9 cellular contexts compared by ENCODE assay signal in genomic region chr13:112931028-112931934, GRCh38. TPM values are rescaled to one million over a fixed set of nuclear protein-coding genes. Genes with fewer than 3 reads are reported as not detected.
A peak's percentile ranks its signal among the peaks of the same experiment; 100 is the strongest.
DNase-seq lines count a peak whose midpoint lies in the region; ATAC-seq, FAIRE-seq and TF ChIP-seq lines count a peak whose summit lies in the region.
"Had no signal": no experiment of that assay in that cellular context is flagged by ENCODE, and none has a peak within 500 bp of the region (broad histone marks: within the 10 kb centered on the region; RNA-seq: fewer than 3 reads in every experiment).

No MANE protein-coding gene starts in this region.

- peak; percentile 84 to 94; a peak in 5 of 6 replicates for ATAC-seq in A549
- no peak for ATAC-seq in activated CD8-positive, alpha-beta T cell treated with anti-CD3 and anti-CD28 coated beads for 36 hours

- CTCF ChIA-PET in A549 (lab: Yijun Ruan, JAX), result interaction anchor here (0.6 to 1.8 kb wide), 7 partner anchors 11 to 1803 kb away, joined by 3 to 6 read pairs (median 4); no protein-coding TSS in a partner anchor
- CTCF ChIA-PET in activated CD8-positive, alpha-beta T cell treated with anti-CD3 and anti-CD28 coated beads for 36 hours (lab: Charles Lee), result interaction anchor here (1.6 kb wide), 1 partner anchor 12 kb away, joined by 7 read pairs; no protein-coding TSS in a partner anchor

- H3K4me3 ChIP-seq in A549, result no peak overlapping the region

- H3K4me1 ChIP-seq in A549, result no peaks in the 10 kb centered on the region

- TF ChIP-seq RAD21 in A549 (conservative IDR thresholded peaks at IDR 0.05 in 1 of 2, IDR thresholded peaks at IDR 0.05 in 1 of 2), result peak in 1 of 2 experiments; percentile 23; a peak in 2 of 5 replicates

- no peak for FAIRE-seq in A549 (lab: Jason Lieb, UNC)

- no peaks in the 10 kb centered on the region for H3K9me3 Mint-ChIP-seq in activated CD8-positive, alpha-beta T cell treated with anti-CD3 and anti-CD28 coated beads for 36 hours
- H3K9me3 Mint-ChIP-seq in activated T-helper 1 cell treated with anti-CD3 and anti-CD28 coated beads, Interleukin-12 subunit alpha, Interleukin-12 subunit beta, Interleukin-2, Interleukin-4 antibody, amounts not matched to agents 30 ng/mL and 10 ng/mL and 1 ng/mL, durations not matched to agents 14 hours and 24 hours and 36 hours, result no peaks in the 10 kb centered on the region
- H3K9me3 Mint-ChIP-seq: activated naive CD4-positive, alpha-beta T cell treated with anti-CD3 and anti-CD28 coated beads, Interleukin-2, amount 50 U/mL, for 72 hours had no signal

- DNase-seq in A549 (ENCODE audit: low read depth in 1 of 2, low spot score in 1 of 2) (peak; percentile 45 to 50), H4 (ENCODE audit: low spot score) (peak; percentile 77), NCI-H2196 treated with DMSO at 0.1 percent for 48 hours (lab: John Stamatoyannopoulos, UW; ENCODE audit: unreplicated experiment) (peak; percentile 42), T47D (ENCODE audit: low read depth in 1 of 2, low spot score in 1 of 2) (peak; percentile 79 to 83), kidney tubule cell (ENCODE audit: low spot score) (peak; percentile 81), SKM-1 (lab: John Stamatoyannopoulos, UW; ENCODE audit: unreplicated experiment) (no peak)
- DNase-seq in activated CD8-positive, alpha-beta T cell treated with anti-CD3 and anti-CD28 coated beads for 36 hours, result no peak
- no peak for DNase-seq in activated T-helper 1 cell treated with anti-CD3 and anti-CD28 coated beads, Interleukin-12 subunit alpha, Interleukin-12 subunit beta, Interleukin-2, Interleukin-4 antibody, amounts not matched to agents 30 ng/mL and 10 ng/mL and 1 ng/mL, durations not matched to agents 14 hours and 24 hours and 36 hours (ENCODE audit: low spot score)

- H3K4me3 Mint-ChIP-seq in activated CD8-positive, alpha-beta T cell treated with anti-CD3 and anti-CD28 coated beads for 36 hours, result no peak overlapping the region
- no peak overlapping the region for H3K4me3 Mint-ChIP-seq in activated T-helper 1 cell treated with anti-CD3 and anti-CD28 coated beads, Interleukin-12 subunit alpha, Interleukin-12 subunit beta, Interleukin-2, Interleukin-4 antibody, amounts not matched to agents 30 ng/mL and 10 ng/mL and 1 ng/mL, durations not matched to agents 14 hours and 24 hours and 36 hours

- H3K4me1 Mint-ChIP-seq in activated CD8-positive, alpha-beta T cell treated with anti-CD3 and anti-CD28 coated beads for 36 hours (ENCODE audit: low read depth), result peaks cover 3% of the 10 kb centered on the region
- no peaks in the 10 kb centered on the region for H3K4me1 Mint-ChIP-seq in activated T-helper 1 cell treated with anti-CD3 and anti-CD28 coated beads, Interleukin-12 subunit alpha, Interleukin-12 subunit beta, Interleukin-2, Interleukin-4 antibody, amounts not matched to agents 30 ng/mL and 10 ng/mL and 1 ng/mL, durations not matched to agents 14 hours and 24 hours and 36 hours (ENCODE audit: low read depth)

- H3K27me3 Mint-ChIP-seq in activated CD8-positive, alpha-beta T cell treated with anti-CD3 and anti-CD28 coated beads for 36 hours, result peaks cover 34% of the 10 kb centered on the region
- H3K27me3 Mint-ChIP-seq in activated T-helper 1 cell treated with anti-CD3 and anti-CD28 coated beads, Interleukin-12 subunit alpha, Interleukin-12 subunit beta, Interleukin-2, Interleukin-4 antibody, amounts not matched to agents 30 ng/mL and 10 ng/mL and 1 ng/mL, durations not matched to agents 14 hours and 24 hours and 36 hours (ENCODE audit: insufficient read depth), result peaks cover 28% of the 10 kb centered on the region

- 67% methylated on average over 27 of the region's 32 CpGs for WGBS in A549 (ENCODE audit: missing lambda C conversion rate)

- H3K27ac ChIP-seq in A549, result no peak overlapping the region

- intact Hi-C loops in activated CD8-positive, alpha-beta T cell treated with anti-CD3 and anti-CD28 coated beads for 36 hours (cut with micrococcal nuclease), result no loop called here
- intact Hi-C loops in activated T-helper 1 cell treated with anti-CD3 and anti-CD28 coated beads, Interleukin-12 subunit alpha, Interleukin-12 subunit beta, Interleukin-2, Interleukin-4 antibody, amounts not matched to agents 30 ng/mL and 10 ng/mL and 1 ng/mL, durations not matched to agents 14 hours and 24 hours and 36 hours (cut with micrococcal nuclease), result no loop called here

- no peak for TF ChIP-seq EP300 in A549 (IDR thresholded peaks at IDR 0.05)

- POLR2A ChIA-PET in A549 (lab: Yijun Ruan, JAX), result no interaction called here
- POLR2A ChIA-PET in activated CD8-positive, alpha-beta T cell treated with anti-CD3 and anti-CD28 coated beads for 36 hours (lab: Charles Lee), result no interaction called here

- TF ChIP-seq CTCF in A549 (IDR thresholded peaks at IDR 0.05), result peak; percentile 33; the same call in 2 of the 3 replicates
- no peak for TF ChIP-seq CTCF in activated CD8-positive, alpha-beta T cell treated with anti-CD3 and anti-CD28 coated beads for 36 hours (IDR thresholded peaks at IDR 0.05)

- H3K9me3 ChIP-seq in A549, result no peaks in the 10 kb centered on the region

- no peak for TF ChIP-seq POLR2A in A549 (IDR thresholded peaks at IDR 0.05; ENCODE audit: low read length)

- no peaks in the 10 kb centered on the region for H3K36me3 Mint-ChIP-seq in activated CD8-positive, alpha-beta T cell treated with anti-CD3 and anti-CD28 coated beads for 36 hours (ENCODE audit: low read depth)
- H3K36me3 Mint-ChIP-seq in activated T-helper 1 cell treated with anti-CD3 and anti-CD28 coated beads, Interleukin-12 subunit alpha, Interleukin-12 subunit beta, Interleukin-2, Interleukin-4 antibody, amounts not matched to agents 30 ng/mL and 10 ng/mL and 1 ng/mL, durations not matched to agents 14 hours and 24 hours and 36 hours (ENCODE audit: low read depth), result no peaks in the 10 kb centered on the region
- H3K36me3 Mint-ChIP-seq: activated naive CD4-positive, alpha-beta T cell treated with anti-CD3 and anti-CD28 coated beads, Interleukin-2, amount 50 U/mL, for 72 hours had no signal

- no peak overlapping the region for H3K27ac Mint-ChIP-seq in activated CD8-positive, alpha-beta T cell treated with anti-CD3 and anti-CD28 coated beads for 36 hours
- no peak overlapping the region for H3K27ac Mint-ChIP-seq in activated T-helper 1 cell treated with anti-CD3 and anti-CD28 coated beads, Interleukin-12 subunit alpha, Interleukin-12 subunit beta, Interleukin-2, Interleukin-4 antibody, amounts not matched to agents 30 ng/mL and 10 ng/mL and 1 ng/mL, durations not matched to agents 14 hours and 24 hours and 36 hours

- H3K4me2 ChIP-seq in A549, result no peak overlapping the region

- in situ Hi-C loops in T47D (cut with HindIII; ENCODE audit: low pct_unique_long_range_greater_than_20kb, low sequenced_read_pairs), result no loop called here

TF ChIP-seq in A549, 52 proteins besides CTCF, POLR2A, EP300 and RAD21 (continues in another document):
- TF ChIP-seq ZNF302 (CRISPR knock-in tag; IDR thresholded peaks at IDR 0.05) (no peak), CBX2 (IDR thresholded peaks at IDR 0.05; ENCODE audit: borderline replicate concordance, low read depth) (no peak), EHMT2 (IDR thresholded peaks at IDR 0.05; ENCODE audit: low read depth) (no peak), PBX3 (IDR thresholded peaks at IDR 0.05) (no peak), PHF8 (IDR thresholded peaks at IDR 0.05; ENCODE audit: borderline replicate concordance, low read depth) (no peak), FOXS1 (CRISPR knock-in tag; IDR thresholded peaks at IDR 0.05) (no peak), RARB (CRISPR knock-in tag; IDR thresholded peaks at IDR 0.05) (no peak), TP53 (CRISPR knock-in tag; IDR thresholded peaks at IDR 0.05) (no peak), ZFP36 (IDR thresholded peaks at IDR 0.05; ENCODE audit: borderline replicate concordance, partially characterized antibody) (no peak), CHD4 (IDR thresholded peaks at IDR 0.05; ENCODE audit: borderline replicate concordance) (no peak), JUNB (IDR thresholded peaks at IDR 0.05) (no peak), CBX8 (IDR thresholded peaks at IDR 0.05) (no peak), ZSCAN20 (CRISPR knock-in tag; IDR thresholded peaks at IDR 0.05) (no peak), HEYL (CRISPR knock-in tag; IDR thresholded peaks at IDR 0.05) (no peak), BHLHE40 (IDR thresholded peaks at IDR 0.05; ENCODE audit: low read depth, low read length) (no peak), KDM1A (IDR thresholded peaks at IDR 0.05; ENCODE audit: low read depth) (no peak), USF2 (IDR thresholded peaks at IDR 0.05) (no peak)

RNA-seq across cellular contexts. Expression of gene MCF2L, which starts 37.7 kb away (rescaled TPM):
- 0.92 and 0.99 TPM in 2 replicates for polyA plus RNA-seq in A549 (2011; rRNA removed)
- polyA plus RNA-seq in A549 (2012; cell fraction: cytosol; rRNA removed), result 0.37 and 0.45 TPM in 2 replicates
- polyA plus RNA-seq in A549 (2012; cell fraction: nucleus; rRNA removed), result 0.93 and 1.3 TPM in 2 replicates
- polyA plus RNA-seq in A549 (2017; fragmentation: RNase III; extraction: RNeasy Plus Mini Kit Qiagen cat#74134 plus additional on column Dnase treatment), result 0.16 to 0.37 TPM (median 0.36 TPM) in 3 replicates
- 0.50 and 0.88 TPM in 2 replicates for polyA minus RNA-seq in A549 (2011; rRNA and poly(A)+ RNA removed)
- 4.5 and 13.1 TPM in 2 replicates for total RNA-seq in H4 (2014; rRNA removed; shearing (Covaris generic))
- 1 to 10 TPM; 7.6 to 8.9 TPM for total RNA-seq in activated CD8-positive, alpha-beta T cell treated with anti-CD3 and anti-CD28 coated beads for 36 hours
- total RNA-seq in activated T-helper 1 cell treated with anti-CD3 and anti-CD28 coated beads, Interleukin-12 subunit alpha, Interleukin-12 subunit beta, Interleukin-2, Interleukin-4 antibody, amounts not matched to agents 30 ng/mL and 10 ng/mL and 1 ng/mL, durations not matched to agents 14 hours and 24 hours and 36 hours, result 0.42 TPM in 1 of 2 replicates, not detected in the other

Comparison
In these comparisons a context has a peak if more than half of its experiments do, and no peak if none do; other contexts are left out.
1. DNase-seq: peak in A549 (2 of 2), H4 (single experiment), NCI-H2196 treated with DMSO at 0.1 percent for 48 hours (single experiment), T47D (2 of 2) and kidney tubule cell (single experiment); none in activated CD8-positive, alpha-beta T cell treated with anti-CD3 and anti-CD28 coated beads for 36 hours (single experiment), activated T-helper 1 cell treated with anti-CD3 and anti-CD28 coated beads, Interleukin-12 subunit alpha, Interleukin-12 subunit beta, Interleukin-2, Interleukin-4 antibody, amounts not matched to agents 30 ng/mL and 10 ng/mL and 1 ng/mL, durations not matched to agents 14 hours and 24 hours and 36 hours (single experiment) and SKM-1 (single experiment).